Comparison of ENCODE assay signal across 17 cellular contexts in genomic region chr2:27961997-27962396, GRCh38.
DNase-seq lines count a peak whose midpoint lies in the region; ATAC-seq and TF ChIP-seq lines count a peak whose summit lies in the region.
"Had no signal": no experiment of that assay in that cellular context is flagged by ENCODE, and none has a peak within 500 bp of the region (broad histone marks: within the 10 kb centered on the region; RNA-seq: fewer than 3 reads in every experiment).

No MANE protein-coding gene starts in this region.

- no peak overlapping the region for H3K9ac ChIP-seq in fibroblast of lung (ENCODE audit: insufficient read depth, low read length)

- no peaks in the 10 kb centered on the region for H3K36me3 ChIP-seq in breast epithelium
- no peaks in the 10 kb centered on the region for H3K36me3 ChIP-seq in RWPE2 (ENCODE audit: low read depth)
- no peaks in the 10 kb centered on the region for H3K36me3 ChIP-seq in fibroblast of lung (ENCODE audit: control insufficient read depth, insufficient read depth, low read length)
- no peaks in the 10 kb centered on the region for H3K36me3 ChIP-seq in GM23338 (ENCODE audit: insufficient read depth)
- H3K36me3 ChIP-seq: heart left ventricle had no signal

- H4K20me1 ChIP-seq in fibroblast of lung (ENCODE audit: control insufficient read depth, extremely low read depth, insufficient read depth, low read length), result no peaks in the 10 kb centered on the region
- no peaks in the 10 kb centered on the region; the same call in 1 of the 2 replicates for H4K20me1 ChIP-seq in GM23338 (replicated peaks; ENCODE audit: insufficient read depth)

- H3K4me3 Mint-ChIP-seq in MCF 10A (ENCODE audit: unreplicated experiment) (no peak overlapping the region), GM23338 (no peak overlapping the region)

- no peaks in the 10 kb centered on the region for H3K9me2 ChIP-seq in GM23338 (ENCODE audit: insufficient read depth)

- peaks cover 5% of the 10 kb centered on the region for H3K36me3 Mint-ChIP-seq in MCF 10A (ENCODE audit: insufficient read depth, unreplicated experiment)
- no peaks in the 10 kb centered on the region for H3K36me3 Mint-ChIP-seq in GM23338 (ENCODE audit: low read depth)

- H3K27ac Mint-ChIP-seq in MCF 10A (ENCODE audit: low read depth, unreplicated experiment) (peak overlapping the region; percentile 14), GM23338 (no peak overlapping the region)

- BruUV-seq in MCF 10A (replicated peaks; lab: Mats Ljungman, UMichigan), result no TSS peak

- intact Hi-C loops in MCF 10A (cut with micrococcal nuclease), result loop anchor here (2.0 kb wide), 1 partner anchor 19 kb away; no protein-coding TSS in a partner anchor
- intact Hi-C loops in breast epithelium (cut with DNase I; ENCODE audit: low total_unique reads), result no loop called here

- H3K79me2 ChIP-seq in fibroblast of lung (ENCODE audit: control insufficient read depth, insufficient read depth, low read length) (peaks cover 5% of the 10 kb centered on the region), GM23338 (replicated peaks; ENCODE audit: insufficient read depth) (no peaks in the 10 kb centered on the region)

- H3K27me3 ChIP-seq in breast epithelium, result no peaks in the 10 kb centered on the region
- no peaks in the 10 kb centered on the region for H3K27me3 ChIP-seq in RWPE2 (ENCODE audit: insufficient read depth, poor library complexity, severe bottlenecking)
- H3K27me3 ChIP-seq in fibroblast of lung (ENCODE audit: control insufficient read depth, insufficient read depth, low read length), result no peaks in the 10 kb centered on the region
- H3K27me3 ChIP-seq in GM23338 (ENCODE audit: insufficient read depth), result no peaks in the 10 kb centered on the region
- H3K27me3 ChIP-seq: heart left ventricle had no signal

- POLR2A ChIA-PET in MCF 10A (lab: Yijun Ruan, JAX), result interaction anchor here (0.6 to 2.6 kb wide), 11 partner anchors 20 to 1688 kb away, joined by 3 to 8 read pairs (median 3); no protein-coding TSS in a partner anchor

- H3K27ac ChIP-seq in breast epithelium, result no peak overlapping the region
- peak overlapping the region; percentile 87 for H3K27ac ChIP-seq in RWPE2 (ENCODE audit: poor library complexity, severe bottlenecking)
- H3K27ac ChIP-seq in fibroblast of lung (ENCODE audit: insufficient read depth, low read length), result peak overlapping the region; percentile 20
- no peak overlapping the region for H3K27ac ChIP-seq in GM23338 (ENCODE audit: low read depth)

- H3K4me3 ChIP-seq in breast epithelium, result no peak overlapping the region
- H3K4me3 ChIP-seq in RWPE2 (ENCODE audit: severe bottlenecking), result no peak overlapping the region
- no peak overlapping the region for H3K4me3 ChIP-seq in fibroblast of lung (replicated peaks in 1 of 4; ENCODE audit: control extremely low read depth in 1 of 4, insufficient read depth in 1 of 4, low read depth in 3 of 4, low read length in 4 of 4)
- H3K4me3 ChIP-seq in GM23338, result no peak overlapping the region
- H3K4me3 ChIP-seq: heart left ventricle had no signal

- peak; percentile 54; the same call in 2 of the 3 replicates for ATAC-seq in RWPE2 (ENCODE audit: low read depth)
- ATAC-seq in GM19351 (IDR thresholded peaks at IDR 0.05; ENCODE audit: unreplicated experiment), result no peak
- no peak for ATAC-seq in GM23338
- ATAC-seq: heart left ventricle, Right ventricle myocardium inferior had no signal

- H3K9me3 ChIP-seq in breast epithelium (no peaks in the 10 kb centered on the region), RWPE2 (ENCODE audit: severe bottlenecking) (no peaks in the 10 kb centered on the region), fibroblast of lung (ENCODE audit: control insufficient read depth, insufficient read depth, low read depth, low read length) (no peaks in the 10 kb centered on the region)
- H3K9me3 ChIP-seq: Caco-2, heart left ventricle had no signal

- no peaks in the 10 kb centered on the region for H3F3A ChIP-seq in GM23338 (replicated peaks; ENCODE audit: low read depth)

- CTCF ChIA-PET in MCF 10A (lab: Yijun Ruan, JAX), result interaction anchor here (0.6 to 1.3 kb wide), 5 partner anchors 11 to 287 kb away, joined by 3 to 6 read pairs (median 4); no protein-coding TSS in a partner anchor

- no peaks in the 10 kb centered on the region for H3K9me3 Mint-ChIP-seq in MCF 10A (ENCODE audit: unreplicated experiment)
- H3K9me3 Mint-ChIP-seq in GM23338, result no peaks in the 10 kb centered on the region; the same call in 2 of the 3 replicates

- H3K4me1 Mint-ChIP-seq in MCF 10A (ENCODE audit: insufficient read depth, unreplicated experiment) (peaks cover 57% of the 10 kb centered on the region), GM23338 (no peaks in the 10 kb centered on the region)

- H2AFZ ChIP-seq in fibroblast of lung (ENCODE audit: low read length) (no peak overlapping the region), GM23338 (no peak overlapping the region)

- TF ChIP-seq CTCF in MCF 10A (IDR thresholded peaks at IDR 0.05; ENCODE audit: unreplicated experiment), result no peak
- no peak for TF ChIP-seq CTCF in breast epithelium (IDR thresholded peaks at IDR 0.05)
- TF ChIP-seq CTCF in RWPE2 (IDR thresholded peaks at IDR 0.05; ENCODE audit: poor library complexity, severe bottlenecking), result no peak
- TF ChIP-seq CTCF in fibroblast of lung (conservative IDR thresholded peaks at IDR 0.05 in 1 of 2, IDR thresholded peaks at IDR 0.05 in 1 of 2; ENCODE audit: low read depth in 1 of 2, low read length in 2 of 2), result no peak
- no peak for TF ChIP-seq CTCF in GM23338 (conservative IDR thresholded peaks at IDR 0.05; ENCODE audit: low read depth in 2 of 2)

- no peak overlapping the region for H3K4me2 ChIP-seq in fibroblast of lung (ENCODE audit: extremely low read depth, insufficient read depth, low read length)
- no peak overlapping the region for H3K4me2 ChIP-seq in GM23338

- peak; percentile 40 for DNase-seq in MCF 10A (ENCODE audit: unreplicated experiment)
- DNase-seq in breast epithelium (ENCODE audit: low spot score in 2 of 2), result no peak
- DNase-seq in RWPE2 (ENCODE audit: low spot score), result no peak
- peak; percentile 54 to 67 for DNase-seq in fibroblast of lung (ENCODE audit: low read depth in 2 of 2)
- DNase-seq in HK-2 (ENCODE audit: unreplicated experiment), result no peak
- no peak for DNase-seq in effector CD4-positive, alpha-beta T cell
- no peak for DNase-seq in GM23338 (ENCODE audit: low spot score)
- DNase-seq: activated CD4-positive, CD25-positive, alpha-beta regulatory T cell; activated T-cell treated with anti-CD3 and anti-CD28 coated beads for 4 hours; Caco-2; heart left ventricle; midbrain; NCI-H1694 treated with DMSO at 0.1 percent for 48 hours; NCI-H345; NK-92 treated with Interleukin-12 subunit alpha and Interleukin-12 subunit beta, amount 100 ng/mL, for 24 hours had no signal

- H3K27me3 Mint-ChIP-seq in MCF 10A (ENCODE audit: insufficient read depth, unreplicated experiment) (no peaks in the 10 kb centered on the region), GM23338 (ENCODE audit: insufficient read depth, low read depth, poor library complexity) (peaks cover 2% of the 10 kb centered on the region)

- TF ChIP-seq POLR2A in breast epithelium (IDR thresholded peaks at IDR 0.05), result no peak

- H3K4me1 ChIP-seq in breast epithelium, result peaks cover 7 to 20% of the 10 kb centered on the region in 2 donors
- H3K4me1 ChIP-seq in RWPE2 (ENCODE audit: insufficient read depth, poor library complexity, severe bottlenecking), result peaks cover 44% of the 10 kb centered on the region
- peaks cover 34% of the 10 kb centered on the region for H3K4me1 ChIP-seq in fibroblast of lung (ENCODE audit: control insufficient read depth, extremely low read depth, insufficient read depth, low read length)
- H3K4me1 ChIP-seq in GM23338 (ENCODE audit: insufficient read depth), result no peaks in the 10 kb centered on the region
- H3K4me1 ChIP-seq: Caco-2 had no signal

TF ChIP-seq in GM23338, 12 proteins besides CTCF, POLR2A, EP300 and RAD21 (continues in another document):
- no peak for TF ChIP-seq ZNF331 (CRISPR knock-in tag; IDR thresholded peaks at IDR 0.05; ENCODE audit: low read depth)
- no peak for TF ChIP-seq ZNF114 (CRISPR knock-in tag; IDR thresholded peaks at IDR 0.05)
- no peak for TF ChIP-seq EZH2 (IDR thresholded peaks at IDR 0.05; ENCODE audit: low read depth, unreplicated experiment)
- no peak for TF ChIP-seq STAT1 (IDR thresholded peaks at IDR 0.05; ENCODE audit: unreplicated experiment)
- TF ChIP-seq CREB1 (CRISPR knock-in tag; IDR thresholded peaks at IDR 0.05; ENCODE audit: low read depth), result no peak
- TF ChIP-seq ETS1 (IDR thresholded peaks at IDR 0.05), result no peak
- TF ChIP-seq, protein P1, sequence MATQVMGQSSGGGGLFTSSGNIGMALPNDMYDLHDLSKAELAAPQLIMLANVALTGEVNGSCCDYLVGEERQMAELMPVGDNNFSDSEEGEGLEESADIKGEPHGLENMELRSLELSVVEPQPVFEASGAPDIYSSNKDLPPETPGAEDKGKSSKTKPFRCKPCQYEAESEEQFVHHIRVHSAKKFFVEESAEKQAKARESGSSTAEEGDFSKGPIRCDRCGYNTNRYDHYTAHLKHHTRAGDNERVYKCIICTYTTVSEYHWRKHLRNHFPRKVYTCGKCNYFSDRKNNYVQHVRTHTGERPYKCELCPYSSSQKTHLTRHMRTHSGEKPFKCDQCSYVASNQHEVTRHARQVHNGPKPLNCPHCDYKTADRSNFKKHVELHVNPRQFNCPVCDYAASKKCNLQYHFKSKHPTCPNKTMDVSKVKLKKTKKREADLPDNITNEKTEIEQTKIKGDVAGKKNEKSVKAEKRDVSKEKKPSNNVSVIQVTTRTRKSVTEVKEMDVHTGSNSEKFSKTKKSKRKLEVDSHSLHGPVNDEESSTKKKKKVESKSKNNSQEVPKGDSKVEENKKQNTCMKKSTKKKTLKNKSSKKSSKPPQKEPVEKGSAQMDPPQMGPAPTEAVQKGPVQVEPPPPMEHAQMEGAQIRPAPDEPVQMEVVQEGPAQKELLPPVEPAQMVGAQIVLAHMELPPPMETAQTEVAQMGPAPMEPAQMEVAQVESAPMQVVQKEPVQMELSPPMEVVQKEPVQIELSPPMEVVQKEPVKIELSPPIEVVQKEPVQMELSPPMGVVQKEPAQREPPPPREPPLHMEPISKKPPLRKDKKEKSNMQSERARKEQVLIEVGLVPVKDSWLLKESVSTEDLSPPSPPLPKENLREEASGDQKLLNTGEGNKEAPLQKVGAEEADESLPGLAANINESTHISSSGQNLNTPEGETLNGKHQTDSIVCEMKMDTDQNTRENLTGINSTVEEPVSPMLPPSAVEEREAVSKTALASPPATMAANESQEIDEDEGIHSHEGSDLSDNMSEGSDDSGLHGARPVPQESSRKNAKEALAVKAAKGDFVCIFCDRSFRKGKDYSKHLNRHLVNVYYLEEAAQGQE (IDR thresholded peaks at IDR 0.05; ENCODE audit: unreplicated experiment), result no peak

Comparison
In these comparisons a context has a peak if more than half of its experiments do, and no peak if none do; other contexts are left out.
1. DNase-seq: peak in MCF 10A (single experiment) and fibroblast of lung (2 of 2); none in breast epithelium (0 of 2), RWPE2 (single experiment), HK-2 (single experiment), effector CD4-positive, alpha-beta T cell (single experiment) and GM23338 (single experiment).
2. H3K27ac ChIP-seq: peak in RWPE2 (single experiment) and fibroblast of lung (single experiment); none in breast epithelium (0 of 2) and GM23338 (single experiment).